ENCODE assay signal across 21 cellular contexts in the genomic region with DNA sequence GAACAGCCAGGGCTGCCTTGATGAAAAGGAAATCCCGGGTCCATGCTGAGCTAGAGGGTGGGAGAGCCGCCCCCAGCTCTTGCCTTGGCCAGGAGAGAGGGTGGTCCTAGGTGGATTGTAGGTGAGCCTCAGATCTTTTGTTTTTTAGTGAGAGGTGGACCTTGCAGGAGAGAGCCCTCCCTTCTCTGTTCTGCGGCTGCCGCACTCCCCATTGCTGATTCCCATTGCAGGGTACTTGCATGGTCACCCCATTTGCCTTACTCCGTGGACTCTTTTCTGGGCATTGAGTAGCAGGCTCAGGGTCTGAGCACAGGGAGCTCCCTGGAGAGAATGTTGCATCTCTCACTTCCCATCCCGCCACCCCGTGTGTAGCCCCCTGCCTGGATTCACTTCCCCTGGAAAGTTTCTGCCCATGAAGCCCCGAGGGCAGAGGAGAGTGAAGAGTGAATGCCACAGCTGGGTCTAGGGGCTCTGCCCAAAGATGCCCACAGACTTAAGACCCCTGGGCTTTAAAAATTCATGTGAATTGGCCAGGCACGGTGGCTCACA. TPM values are rescaled to one million over a fixed set of nuclear protein-coding genes. Genes with fewer than 3 reads are reported as not detected.
DNase-seq lines count a peak whose midpoint lies in the region; ATAC-seq, FAIRE-seq and TF ChIP-seq lines count a peak whose summit lies in the region.
"Had no signal": no experiment of that assay in that cellular context is flagged by ENCODE, and none has a peak within 500 bp of the region (broad histone marks: within the 10 kb centered on the region; RNA-seq: fewer than 3 reads in every experiment).

No MANE protein-coding gene starts in this region.

- TF ChIP-seq EP300 in HepG2 (IDR thresholded peaks at IDR 0.05; ENCODE audit: low read depth in 2 of 2, low read length in 2 of 2) = no peak
- TF ChIP-seq EP300 in HepG2 (CRISPR knock-in tag; IDR thresholded peaks at IDR 0.05; ENCODE audit: borderline replicate concordance) = no peak

- TF ChIP-seq POLR2A in HepG2 (IDR thresholded peaks at IDR 0.05; ENCODE audit: insufficient read depth in 1 of 2, low read depth in 2 of 2, low read length in 2 of 2) = no peak

- TF ChIP-seq RAD21 in HepG2 (CRISPR knock-in tag; IDR thresholded peaks at IDR 0.05) = no peak

- DNase-seq in activated CD8-positive, alpha-beta memory T cell treated with anti-CD3 and anti-CD28 coated beads for 24 hours = peak; percentile 28
- no peak for DNase-seq in activated CD8-positive, alpha-beta memory T cell treated with anti-CD3 and anti-CD28 coated beads, Interleukin-2, amount 50 U/mL, for 4 hours
- DNase-seq in mesothelial cell of epicardium (ENCODE audit: low spot score in 2 of 2, unreplicated experiment in 2 of 2) = peak in 1 of 2 experiments; percentile 22
- no peak for DNase-seq in upper lobe of right lung
- DNase-seq in NCI-H2107 treated with DMSO at 0.1 percent for 48 hours (lab: John Stamatoyannopoulos, UW; ENCODE audit: unreplicated experiment) = no peak
- DNase-seq in HepG2 (ENCODE audit: low spot score) = no peak
- DNase-seq in activated CD4-positive, alpha-beta T cell treated with anti-CD3 and anti-CD28 coated beads for 1 hour = no peak
- DNase-seq: activated CD4-positive, alpha-beta T cell treated with anti-CD3 and anti-CD28 coated beads, Interleukin-2, amount 50 U/mL, for 4 hours; CD4-positive, alpha-beta memory T cell; central memory CD4-positive, alpha-beta T cell; GOT3; NCI-H524 treated with DMSO at 0.1 percent for 48 hours; PC-9; thyroid gland had no signal

- no peak overlapping the region for H2AFZ ChIP-seq in HepG2 (ENCODE audit: low read length)
- H2AFZ ChIP-seq: PC-9 had no signal

- ATAC-seq in upper lobe of right lung = no peak
- no peak for ATAC-seq in HepG2

- intact Hi-C loops in dendritic cell treated with granulocyte-macrophage colony-stimulating factor and Interleukin-4, amounts not matched to agents 40 ng/mL and 50 ng/mL, for 4 days (cut with micrococcal nuclease) = no loop called here
- intact Hi-C loops in upper lobe of right lung (cut with DNase I) = no loop called here
- intact Hi-C loops in HepG2 (cut with micrococcal nuclease; ENCODE audit: unreplicated experiment) = no loop called here

- H3K4me1 Mint-ChIP-seq in dendritic cell treated with granulocyte-macrophage colony-stimulating factor and Interleukin-4, amounts not matched to agents 40 ng/mL and 50 ng/mL, for 4 days (ENCODE audit: low read depth) = peaks cover 97% of the 10 kb centered on the region
- peaks cover 34% of the 10 kb centered on the region for H3K4me1 Mint-ChIP-seq in mesothelial cell of epicardium

- no peak for TF ChIP-seq CTCF in mesothelial cell of epicardium (IDR thresholded peaks at IDR 0.05; ENCODE audit: unreplicated experiment)
- no peak for TF ChIP-seq CTCF in upper lobe of right lung (IDR thresholded peaks at IDR 0.05)
- no peak for TF ChIP-seq CTCF in HepG2 (CRISPR knock-in tag; IDR thresholded peaks at IDR 0.05)

- no peak overlapping the region for H3K9ac ChIP-seq in HepG2 (ENCODE audit: insufficient read depth, low read depth, low read length)

- no peaks in the 10 kb centered on the region for H3K79me2 ChIP-seq in HepG2 (ENCODE audit: insufficient read depth, low read length)

- H3K4me1 ChIP-seq in upper lobe of right lung = peaks cover 35% of the 10 kb centered on the region
- H3K4me1 ChIP-seq in HepG2 (ENCODE audit: insufficient read depth, low read length) = peaks cover 23% of the 10 kb centered on the region

- 63% methylated on average over 9 of the region's 9 CpGs for WGBS in HepG2 (ENCODE audit: low lambda C conversion rate)

- BruUV-seq in HepG2 (replicated peaks; lab: Mats Ljungman, UMichigan) = no TSS peak

- peaks cover 62% of the 10 kb centered on the region for H3K36me3 Mint-ChIP-seq in dendritic cell treated with granulocyte-macrophage colony-stimulating factor and Interleukin-4, amounts not matched to agents 40 ng/mL and 50 ng/mL, for 4 days (ENCODE audit: low read depth)
- H3K36me3 Mint-ChIP-seq in mesothelial cell of epicardium = peaks cover 11% of the 10 kb centered on the region
- H3K36me3 Mint-ChIP-seq: CD4-positive, alpha-beta memory T cell had no signal

- in situ Hi-C loops in HepG2 (cut with HindIII; ENCODE audit: extremely low pct_ligation_motif_present, low pct_unique_long_range_greater_than_20kb) = no loop called here

- H3K9me3 Mint-ChIP-seq in dendritic cell treated with granulocyte-macrophage colony-stimulating factor and Interleukin-4, amounts not matched to agents 40 ng/mL and 50 ng/mL, for 4 days = no peaks in the 10 kb centered on the region
- H3K9me3 Mint-ChIP-seq in mesothelial cell of epicardium = no peaks in the 10 kb centered on the region
- H3K9me3 Mint-ChIP-seq: activated T-helper 1 cell treated with anti-CD3 and anti-CD28 coated beads, Interleukin-12 subunit alpha, Interleukin-12 subunit beta, Interleukin-2, Interleukin-4 antibody, amounts not matched to agents 30 ng/mL and 10 ng/mL and 1 ng/mL, durations not matched to agents 14 hours and 24 hours and 36 hours; CD4-positive, alpha-beta memory T cell had no signal

- no peaks in the 10 kb centered on the region for H3K27me3 Mint-ChIP-seq in dendritic cell treated with granulocyte-macrophage colony-stimulating factor and Interleukin-4, amounts not matched to agents 40 ng/mL and 50 ng/mL, for 4 days
- H3K27me3 Mint-ChIP-seq in mesothelial cell of epicardium (ENCODE audit: low read depth) = no peaks in the 10 kb centered on the region
- H3K27me3 Mint-ChIP-seq: CD4-positive, alpha-beta memory T cell had no signal

- no peak for FAIRE-seq in HepG2 (lab: Jason Lieb, UNC)
- FAIRE-seq: endometrium had no signal

- no peaks in the 10 kb centered on the region for H3K27me3 ChIP-seq in upper lobe of right lung
- H3K27me3 ChIP-seq in HepG2 (ENCODE audit: control insufficient read depth in 1 of 2, insufficient read depth in 2 of 2, low read length in 2 of 2) = peaks cover 1 to 8% of the 10 kb centered on the region in 2 experiments; a peak in 2 of 5 replicates
- H3K27me3 ChIP-seq: ovary, thyroid gland had no signal

- H3K9me3 ChIP-seq in upper lobe of right lung (no peaks in the 10 kb centered on the region), HepG2 (ENCODE audit: low read length) (no peaks in the 10 kb centered on the region)
- H3K9me3 ChIP-seq: ovary, thyroid gland had no signal

- H3K27ac ChIP-seq in upper lobe of right lung (peak overlapping the region; percentile 79), HepG2 (ENCODE audit: extremely low read length, insufficient read depth, low read length) (no peak overlapping the region)
- H3K27ac ChIP-seq: PC-9 had no signal

- peak overlapping the region; percentile 77 for H3K27ac Mint-ChIP-seq in dendritic cell treated with granulocyte-macrophage colony-stimulating factor and Interleukin-4, amounts not matched to agents 40 ng/mL and 50 ng/mL, for 4 days
- H3K27ac Mint-ChIP-seq in mesothelial cell of epicardium = peak overlapping the region; percentile 77
- H3K27ac Mint-ChIP-seq: activated T-helper 1 cell treated with anti-CD3 and anti-CD28 coated beads, Interleukin-12 subunit alpha, Interleukin-12 subunit beta, Interleukin-2, Interleukin-4 antibody, amounts not matched to agents 30 ng/mL and 10 ng/mL and 1 ng/mL, durations not matched to agents 14 hours and 24 hours and 36 hours had no signal

- H3K4me2 ChIP-seq in HepG2 (ENCODE audit: low read depth, low read length) = no peak overlapping the region
- H3K4me2 ChIP-seq: PC-9 had no signal

- no peak overlapping the region for H3K4me3 ChIP-seq in upper lobe of right lung
- H3K4me3 ChIP-seq in HepG2 (replicated peaks in 1 of 3; ENCODE audit: insufficient read depth in 1 of 3, low read depth in 2 of 3, low read length in 3 of 3) = no peak overlapping the region
- H3K4me3 ChIP-seq: ovary, PC-9, skin epidermis, thyroid gland had no signal

- H3K36me3 ChIP-seq in upper lobe of right lung = no peaks in the 10 kb centered on the region
- H3K36me3 ChIP-seq in HepG2 (replicated peaks in 1 of 2; ENCODE audit: control insufficient read depth in 1 of 2, insufficient read depth in 2 of 2, low read length in 2 of 2) = no peaks in the 10 kb centered on the region
- H3K36me3 ChIP-seq: ovary, thyroid gland had no signal

- H4K20me1 ChIP-seq in HepG2 (ENCODE audit: insufficient read depth, low read length) = no peaks in the 10 kb centered on the region

- peak overlapping the region; percentile 13 for H3K4me3 Mint-ChIP-seq in dendritic cell treated with granulocyte-macrophage colony-stimulating factor and Interleukin-4, amounts not matched to agents 40 ng/mL and 50 ng/mL, for 4 days
- no peak overlapping the region for H3K4me3 Mint-ChIP-seq in mesothelial cell of epicardium
- H3K4me3 Mint-ChIP-seq: activated T-helper 1 cell treated with anti-CD3 and anti-CD28 coated beads, Interleukin-12 subunit alpha, Interleukin-12 subunit beta, Interleukin-2, Interleukin-4 antibody, amounts not matched to agents 30 ng/mL and 10 ng/mL and 1 ng/mL, durations not matched to agents 14 hours and 24 hours and 36 hours; CD4-positive, alpha-beta memory T cell had no signal

- CTCF ChIA-PET in HepG2 (lab: Yijun Ruan, JAX; ENCODE audit: low intra/inter-chr PET ratio, low total read pairs) = no interaction called here

- POLR2A ChIA-PET in HepG2 (lab: Yijun Ruan, JAX) = interaction anchor here (1.4 kb wide), 1 partner anchor 10 kb away, joined by 4 read pairs; the partner anchor contains the start of gene VASH1

RNA-seq across cellular contexts. Expression of gene VASH1, which starts 10.2 kb away (rescaled TPM):
- 51.2 to 57.6 TPM (median 55.5 TPM) in 3 replicates for total RNA-seq in mesothelial cell of epicardium
- 37.1 TPM for total RNA-seq in upper lobe of right lung
- total RNA-seq in HepG2 (2016; rRNA removed; fragmentation: Illumina TruSeq; extraction: Trizol) = 0.18 and 0.24 TPM in 2 replicates
- not detected in 2 replicates for total RNA-seq in HepG2 (2016; cell fraction: cytosol; rRNA removed; fragmentation: Illumina TruSeq; extraction: Trizol; ENCODE audit: low read depth)
- 0.12 and 0.17 TPM in 2 replicates for total RNA-seq in HepG2 (2016; cell fraction: insoluble cytoplasmic fraction; rRNA removed; fragmentation: Illumina TruSeq; extraction: Trizol)
- 0.10 and 0.15 TPM in 2 replicates for total RNA-seq in HepG2 (2016; cell fraction: membrane; rRNA removed; fragmentation: Illumina TruSeq; extraction: Trizol)
- 0.34 and 0.43 TPM in 2 replicates for total RNA-seq in HepG2 (2016; cell fraction: nucleus; rRNA removed; fragmentation: Illumina TruSeq; extraction: Trizol)
- 0.11 and 0.42 TPM in 2 replicates for polyA plus RNA-seq in HepG2 (2011; rRNA removed)
- 0.15 and 0.32 TPM in 2 replicates for polyA plus RNA-seq in HepG2 (2011; cell fraction: cytosol; rRNA removed)
- 0.71 and 0.77 TPM in 2 replicates for polyA plus RNA-seq in HepG2 (2011; cell fraction: nucleus; rRNA removed)
- 0.28 and 0.65 TPM in 2 replicates for polyA plus RNA-seq in HepG2 (2012)
- 0.10 TPM in 1 of 2 replicates, not detected in the other for polyA plus RNA-seq in HepG2 (2016; cell fraction: cytosol; fragmentation: Illumina TruSeq; extraction: Trizol; ENCODE audit: low read depth)
- 0.24 and 0.26 TPM in 2 replicates for polyA plus RNA-seq in HepG2 (2016; cell fraction: insoluble cytoplasmic fraction; fragmentation: Illumina TruSeq; extraction: Trizol; ENCODE audit: low read depth)
- 0.21 TPM in 1 of 2 replicates, not detected in the other for polyA plus RNA-seq in HepG2 (2016; cell fraction: membrane; fragmentation: Illumina TruSeq; extraction: Trizol; ENCODE audit: low read depth)
- 0.43 and 0.83 TPM in 2 replicates for polyA plus RNA-seq in HepG2 (2016; cell fraction: nucleus; fragmentation: Illumina TruSeq; extraction: Trizol; ENCODE audit: insufficient read depth, low read depth)
- polyA minus RNA-seq in HepG2 (2011; rRNA and poly(A)+ RNA removed; ENCODE audit: low replicate concordance) = 0.28 TPM in 1 of 2 replicates, not detected in the other
- 0.18 and 0.69 TPM in 2 replicates for polyA minus RNA-seq in HepG2 (2011; cell fraction: cytosol; rRNA and poly(A)+ RNA removed)
- 0.50 and 0.64 TPM in 2 replicates for polyA minus RNA-seq in HepG2 (2011; cell fraction: nucleus; rRNA and poly(A)+ RNA removed)

RNA-seq across cellular contexts. Expression of gene ANGEL1, which starts 41.2 kb away (rescaled TPM):
- total RNA-seq in mesothelial cell of epicardium (36.3 to 39.9 TPM (median 39.4 TPM) in 3 replicates), upper lobe of right lung (24.1 TPM), HepG2 (2016; rRNA removed; fragmentation: Illumina TruSeq; extraction: Trizol) (9.0 and 14.3 TPM in 2 replicates)
- 2.0 and 2.3 TPM in 2 replicates for total RNA-seq in HepG2 (2016; cell fraction: cytosol; rRNA removed; fragmentation: Illumina TruSeq; extraction: Trizol; ENCODE audit: low read depth)
- 7.0 and 14.3 TPM in 2 replicates for total RNA-seq in HepG2 (2016; cell fraction: insoluble cytoplasmic fraction; rRNA removed; fragmentation: Illumina TruSeq; extraction: Trizol)
- 4.2 and 4.3 TPM in 2 replicates for total RNA-seq in HepG2 (2016; cell fraction: membrane; rRNA removed; fragmentation: Illumina TruSeq; extraction: Trizol)
- total RNA-seq in HepG2 (2016; cell fraction: nucleus; rRNA removed; fragmentation: Illumina TruSeq; extraction: Trizol) = 17.7 and 19.8 TPM in 2 replicates
- 20.1 and 22.0 TPM in 2 replicates for polyA plus RNA-seq in HepG2 (2011; rRNA removed)
- 14.1 and 15.1 TPM in 2 replicates for polyA plus RNA-seq in HepG2 (2011; cell fraction: cytosol; rRNA removed)
- polyA plus RNA-seq in HepG2 (2011; cell fraction: nucleus; rRNA removed) = 24.3 and 28.3 TPM in 2 replicates
- 9.5 and 10.1 TPM in 2 replicates for polyA plus RNA-seq in HepG2 (2012)
- 1.2 and 1.4 TPM in 2 replicates for polyA plus RNA-seq in HepG2 (2016; cell fraction: cytosol; fragmentation: Illumina TruSeq; extraction: Trizol; ENCODE audit: low read depth)
- polyA plus RNA-seq in HepG2 (2016; cell fraction: insoluble cytoplasmic fraction; fragmentation: Illumina TruSeq; extraction: Trizol; ENCODE audit: low read depth) = 5.4 and 6.6 TPM in 2 replicates
- polyA plus RNA-seq in HepG2 (2016; cell fraction: membrane; fragmentation: Illumina TruSeq; extraction: Trizol; ENCODE audit: low read depth) = 1.6 and 1.7 TPM in 2 replicates
- polyA plus RNA-seq in HepG2 (2016; cell fraction: nucleus; fragmentation: Illumina TruSeq; extraction: Trizol; ENCODE audit: insufficient read depth, low read depth) = 20.3 and 21.5 TPM in 2 replicates
- 49.6 and 66.8 TPM in 2 replicates for polyA minus RNA-seq in HepG2 (2011; rRNA and poly(A)+ RNA removed; ENCODE audit: low replicate concordance)
- 12.2 and 12.8 TPM in 2 replicates for polyA minus RNA-seq in HepG2 (2011; cell fraction: cytosol; rRNA and poly(A)+ RNA removed)
- polyA minus RNA-seq in HepG2 (2011; cell fraction: nucleus; rRNA and poly(A)+ RNA removed) = 26.4 and 31.6 TPM in 2 replicates

RNA-seq across cellular contexts. Expression of gene LRRC74A, which starts 54.7 kb away (rescaled TPM):
- total RNA-seq in mesothelial cell of epicardium (not detected in 3 replicates), upper lobe of right lung (not detected), HepG2 (2016; rRNA removed; fragmentation: Illumina TruSeq; extraction: Trizol) (not detected in 2 replicates)
- total RNA-seq in HepG2 (2016; cell fraction: cytosol; rRNA removed; fragmentation: Illumina TruSeq; extraction: Trizol; ENCODE audit: low read depth) = not detected in 2 replicates
- not detected in 2 replicates for total RNA-seq in HepG2 (2016; cell fraction: insoluble cytoplasmic fraction; rRNA removed; fragmentation: Illumina TruSeq; extraction: Trizol)
- total RNA-seq in HepG2 (2016; cell fraction: membrane; rRNA removed; fragmentation: Illumina TruSeq; extraction: Trizol) = not detected in 2 replicates
- total RNA-seq in HepG2 (2016; cell fraction: nucleus; rRNA removed; fragmentation: Illumina TruSeq; extraction: Trizol) = not detected in 2 replicates
- polyA plus RNA-seq in HepG2 (2011; rRNA removed) = not detected in 2 replicates
- not detected in 2 replicates for polyA plus RNA-seq in HepG2 (2011; cell fraction: cytosol; rRNA removed)
- not detected in 2 replicates for polyA plus RNA-seq in HepG2 (2011; cell fraction: nucleus; rRNA removed)
- not detected in 2 replicates for polyA plus RNA-seq in HepG2 (2012)
- not detected in 2 replicates for polyA plus RNA-seq in HepG2 (2016; cell fraction: cytosol; fragmentation: Illumina TruSeq; extraction: Trizol; ENCODE audit: low read depth)
- not detected in 2 replicates for polyA plus RNA-seq in HepG2 (2016; cell fraction: insoluble cytoplasmic fraction; fragmentation: Illumina TruSeq; extraction: Trizol; ENCODE audit: low read depth)
- not detected in 2 replicates for polyA plus RNA-seq in HepG2 (2016; cell fraction: membrane; fragmentation: Illumina TruSeq; extraction: Trizol; ENCODE audit: low read depth)
- polyA plus RNA-seq in HepG2 (2016; cell fraction: nucleus; fragmentation: Illumina TruSeq; extraction: Trizol; ENCODE audit: insufficient read depth, low read depth) = not detected in 2 replicates
- not detected in 2 replicates for polyA minus RNA-seq in HepG2 (2011; rRNA and poly(A)+ RNA removed; ENCODE audit: low replicate concordance)
- not detected in 2 replicates for polyA minus RNA-seq in HepG2 (2011; cell fraction: cytosol; rRNA and poly(A)+ RNA removed)
- not detected in 2 replicates for polyA minus RNA-seq in HepG2 (2011; cell fraction: nucleus; rRNA and poly(A)+ RNA removed)
- total RNA-seq: A673; activated T-helper 1 cell treated with anti-CD3 and anti-CD28 coated beads, Interleukin-12 subunit alpha, Interleukin-12 subunit beta, Interleukin-2, Interleukin-4 antibody, amounts not matched to agents 30 ng/mL and 10 ng/mL and 1 ng/mL, durations not matched to agents 14 hours and 24 hours and 36 hours; CD4-positive, alpha-beta memory T cell; PC-9; thyroid gland had no signal
- polyA plus RNA-seq: adipose tissue; CD4-positive, alpha-beta memory T cell had no signal

Comparison
In these comparisons a context has a peak if more than half of its experiments do, and no peak if none do; other contexts are left out.
1. RNA of gene VASH1, which starts 10.2 kb away (total RNA-seq): 51.2 to 57.6 TPM in mesothelial cell of epicardium and 37.1 TPM in upper lobe of right lung (single experiment); 0.10 to 0.43 TPM in HepG2; every median in the first group is over 10 times any median in the second.